Comparison of ENCODE assay signal across 8 cellular contexts in the genomic region with DNA sequence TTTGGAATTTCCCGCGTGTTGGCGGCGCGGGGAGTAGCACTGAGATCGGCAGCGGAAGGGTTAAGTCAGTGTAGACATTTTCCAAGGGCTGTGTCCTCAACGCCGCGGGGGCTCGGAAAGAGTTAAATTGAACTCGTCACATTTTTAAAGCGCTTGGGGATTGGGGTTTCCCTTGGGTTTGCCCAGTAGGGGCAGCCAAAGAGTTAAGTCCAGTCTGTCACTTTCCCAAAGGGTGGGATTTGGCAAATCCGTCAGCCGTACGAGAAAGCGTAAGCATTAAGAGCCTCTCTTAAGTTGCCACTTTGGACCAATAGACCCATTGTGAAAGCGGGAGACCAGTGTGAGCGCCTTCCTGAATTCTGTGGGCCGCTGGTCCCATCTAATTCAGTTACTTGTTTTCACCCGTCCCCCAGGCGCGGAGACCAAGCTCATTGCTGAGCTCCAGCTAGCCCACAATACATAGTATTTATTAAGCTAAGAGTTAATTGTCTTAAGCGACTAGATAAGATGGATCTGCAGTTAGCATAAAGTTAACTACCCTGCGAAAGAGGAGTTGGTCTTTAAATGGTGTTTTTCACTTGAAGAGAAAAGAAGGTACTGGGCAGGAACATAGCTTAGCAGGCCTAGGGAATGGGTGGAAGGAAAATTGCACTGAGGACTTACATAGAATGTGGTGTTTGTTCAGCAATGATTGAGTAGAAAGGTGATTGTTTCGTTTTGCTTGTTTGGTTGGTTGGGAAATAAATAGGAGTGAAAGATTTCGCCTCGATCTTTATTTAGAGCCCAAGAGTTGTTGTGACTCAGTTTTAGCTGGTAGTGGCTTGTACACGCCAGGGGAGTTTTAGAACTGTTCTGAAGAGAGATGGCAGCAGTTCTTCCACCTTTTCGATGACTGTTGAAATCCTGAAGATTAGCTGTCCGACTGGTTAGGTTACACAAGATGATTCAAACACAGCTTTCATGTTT. TPM values are rescaled to one million over a fixed set of nuclear protein-coding genes. Genes with fewer than 3 reads are reported as not detected.
A peak's percentile ranks its signal among the peaks of the same experiment; 100 is the strongest.
DNase-seq lines count a peak whose midpoint lies in the region; TF ChIP-seq lines count a peak whose summit lies in the region.

No MANE protein-coding gene starts in this region.

- H4K20me1 ChIP-seq in fibroblast of lung (ENCODE audit: control insufficient read depth, extremely low read depth, insufficient read depth, low read length) = no peaks in the 10 kb centered on the region

- H3K9me3 ChIP-seq in fibroblast of lung (ENCODE audit: control insufficient read depth, insufficient read depth, low read depth, low read length) = no peaks in the 10 kb centered on the region

- H3K4me2 ChIP-seq in fibroblast of lung (ENCODE audit: extremely low read depth, insufficient read depth, low read length) = peak overlapping the region; percentile 99

- H3K36me3 ChIP-seq in fibroblast of lung (ENCODE audit: control insufficient read depth, insufficient read depth, low read length) = no peaks in the 10 kb centered on the region
- no peaks in the 10 kb centered on the region for H3K36me3 ChIP-seq in urinary bladder (ENCODE audit: insufficient read depth)

- no peak for DNase-seq in GM12864 (ENCODE audit: low read depth)
- peak; percentile 54 for DNase-seq in HCEC 1CT
- peak; percentile 49 for DNase-seq in NAMALWA (ENCODE audit: low spot score)
- DNase-seq in activated T-cell treated with anti-CD3 and anti-CD28 coated beads, Interleukin-2, amount 50 U/mL, for 48 hours = peak; percentile 44 to 47
- DNase-seq in fibroblast of lung (ENCODE audit: low read depth in 2 of 2) = peak; percentile 78 to 85
- peak; percentile 53 for DNase-seq in myocyte (ENCODE audit: low read depth)
- no peak for DNase-seq in DMS153 treated with DMSO at 0.1 percent for 48 hours (lab: John Stamatoyannopoulos, UW; ENCODE audit: unreplicated experiment)

- peak; percentile 24 for TF ChIP-seq CTCF in GM12864 (IDR thresholded peaks at IDR 0.05; ENCODE audit: low read depth, low read length, missing control alignments)
- TF ChIP-seq CTCF in fibroblast of lung (conservative IDR thresholded peaks at IDR 0.05 in 1 of 2, IDR thresholded peaks at IDR 0.05 in 1 of 2; ENCODE audit: low read depth in 1 of 2, low read length in 2 of 2) = no peak

- H3K9ac ChIP-seq in fibroblast of lung (ENCODE audit: insufficient read depth, low read length) = peak overlapping the region; percentile 98

- H3K4me3 ChIP-seq in GM12864 (ENCODE audit: low read depth, low read length) = peak overlapping the region; percentile 78
- H3K4me3 ChIP-seq in fibroblast of lung (replicated peaks in 1 of 4; ENCODE audit: control extremely low read depth in 1 of 4, insufficient read depth in 1 of 4, low read depth in 3 of 4, low read length in 4 of 4) = peak overlapping the region; percentile 94 to 99 (median 98)
- peak overlapping the region; percentile 97 for H3K4me3 ChIP-seq in urinary bladder (ENCODE audit: low read depth, low read length)

- H3K27me3 ChIP-seq in fibroblast of lung (ENCODE audit: control insufficient read depth, insufficient read depth, low read length) = no peaks in the 10 kb centered on the region

- 8% methylated on average over 31 of the region's 31 CpGs for WGBS in urinary bladder

- peaks cover 57% of the 10 kb centered on the region for H3K79me2 ChIP-seq in fibroblast of lung (ENCODE audit: control insufficient read depth, insufficient read depth, low read length)

- H3K4me1 ChIP-seq in fibroblast of lung (ENCODE audit: control insufficient read depth, extremely low read depth, insufficient read depth, low read length) (peaks cover 3% of the 10 kb centered on the region), urinary bladder (ENCODE audit: insufficient read depth) (no peaks in the 10 kb centered on the region)

- peak overlapping the region; percentile 98 for H3K27ac ChIP-seq in fibroblast of lung (ENCODE audit: insufficient read depth, low read length)
- peak overlapping the region; percentile 96 for H3K27ac ChIP-seq in urinary bladder (ENCODE audit: low read depth)

- no peak overlapping the region for H2AFZ ChIP-seq in fibroblast of lung (ENCODE audit: low read length)

RNA-seq across cellular contexts. Expression of gene ARL8B, which starts 0.9 kb away (rescaled TPM):
- total RNA-seq in fibroblast of lung (56.0 and 74.8 TPM in 2 replicates), myocyte (52.0 and 62.0 TPM in 2 replicates), urinary bladder (91.3 TPM)
- polyA plus RNA-seq in fibroblast of lung (87.6 and 98.4 TPM in 2 replicates), urinary bladder (58.9 TPM)
- 58.4 and 60.7 TPM in 2 replicates for polyA plus RNA-seq in fibroblast of lung (2012)
- 5.9 and 8.0 TPM in 2 replicates for polyA minus RNA-seq in fibroblast of lung (ENCODE audit: low replicate concordance)
- 46.2 TPM for polyA plus RNA-seq in myocyte (2012)

Comparison
In these comparisons a context has a peak if more than half of its experiments do, and no peak if none do; other contexts are left out.
1. DNase-seq: peak in HCEC 1CT (single experiment), NAMALWA (single experiment), activated T-cell treated with anti-CD3 and anti-CD28 coated beads, Interleukin-2, amount 50 U/mL, for 48 hours (2 of 2), fibroblast of lung (2 of 2) and myocyte (single experiment); none in GM12864 (single experiment) and DMS153 treated with DMSO at 0.1 percent for 48 hours (single experiment).
2. Peak in every context shown above with its lines, with median percentiles within 50 percentile points of each other: H3K4me3 ChIP-seq.